ENCODE assay signal across 27 cellular contexts in genomic region chr12:113854385-113855136, GRCh38.
A peak's percentile ranks its signal among the peaks of the same experiment; 100 is the strongest.
DNase-seq lines count a peak whose midpoint lies in the region; ATAC-seq, FAIRE-seq and TF ChIP-seq lines count a peak whose summit lies in the region.
"Had no signal": no experiment of that assay in that cellular context is flagged by ENCODE, and none has a peak within 500 bp of the region (broad histone marks: within the 10 kb centered on the region; RNA-seq: fewer than 3 reads in every experiment).

No MANE protein-coding gene starts in this region.

- CTCF ChIA-PET in activated CD8-positive, alpha-beta memory T cell treated with anti-CD3 and anti-CD28 coated beads, Interleukin-2, amount 10 ng/mL, durations not matched to agents 7 days and 5 days (lab: Charles Lee): no interaction called here

- no peak overlapping the region for H3K27ac ChIP-seq in pancreas
- H3K27ac ChIP-seq: adrenal gland, BLaER1, body of pancreas, KMS-11, suprapubic skin had no signal

- WGBS in pancreas, 2 donors: 84 to 87% methylated on average over 17 of the region's 17 CpGs

- no peak for FAIRE-seq in pancreas (lab: Jason Lieb, UNC)
- FAIRE-seq: GM18507, HTR-8/SVneo had no signal

- H3K9me3 Mint-ChIP-seq in activated CD8-positive, alpha-beta memory T cell treated with anti-CD3 and anti-CD28 coated beads, Interleukin-2, amount 10 ng/mL, durations not matched to agents 7 days and 5 days (ENCODE audit: low read depth): no peaks in the 10 kb centered on the region
- H3K9me3 Mint-ChIP-seq: stimulated activated memory B cell treated with anti-CD40 and anti-IgM and Interleukin-4, amounts not matched to agents 10 μg/mL and 1 μg/mL and 100 μg/mL, for 72 hours had no signal

- no peak overlapping the region for H3K4me3 ChIP-seq in pancreas
- H3K4me3 ChIP-seq: adrenal gland, BLaER1, body of pancreas, suprapubic skin had no signal

- ATAC-seq in Right ventricle myocardium inferior (peak; percentile 65), Right ventricle myocardium superior (ENCODE audit: poor library complexity) (peak; percentile 77), pancreas (peak in 3 of 4 donors; percentile 36 to 72 (median 67))
- no peak for ATAC-seq in activated CD8-positive, alpha-beta memory T cell treated with anti-CD3 and anti-CD28 coated beads, Interleukin-2, amount 10 ng/mL, durations not matched to agents 7 days and 5 days
- ATAC-seq: activated CD4-positive, alpha-beta T cell treated with anti-CD3 and anti-CD28 coated beads for 36 hours; body of pancreas; stimulated activated memory B cell treated with anti-CD40 and anti-IgM and Interleukin-4, amounts not matched to agents 10 μg/mL and 1 μg/mL and 100 μg/mL, for 72 hours had no signal

- no peak overlapping the region for H3K27ac Mint-ChIP-seq in activated CD8-positive, alpha-beta memory T cell treated with anti-CD3 and anti-CD28 coated beads, Interleukin-2, amount 10 ng/mL, durations not matched to agents 7 days and 5 days
- H3K27ac Mint-ChIP-seq: activated CD4-positive, alpha-beta T cell treated with anti-CD3 and anti-CD28 coated beads for 36 hours; progenitor cell of endocrine pancreas; stimulated activated memory B cell treated with anti-CD40 and anti-IgM and Interleukin-4, amounts not matched to agents 10 μg/mL and 1 μg/mL and 100 μg/mL, for 72 hours had no signal

- no peaks in the 10 kb centered on the region for H3K4me1 Mint-ChIP-seq in activated CD8-positive, alpha-beta memory T cell treated with anti-CD3 and anti-CD28 coated beads, Interleukin-2, amount 10 ng/mL, durations not matched to agents 7 days and 5 days
- H3K4me1 Mint-ChIP-seq: activated CD4-positive, alpha-beta T cell treated with anti-CD3 and anti-CD28 coated beads for 36 hours; stimulated activated memory B cell treated with anti-CD40 and anti-IgM and Interleukin-4, amounts not matched to agents 10 μg/mL and 1 μg/mL and 100 μg/mL, for 72 hours had no signal

- intact Hi-C loops in Right ventricle myocardium inferior (cut with DNase I) (no loop called here), cardiac septum (cut with DNase I) (no loop called here), Right ventricle myocardium superior (cut with DNase I) (no loop called here), pancreas (cut with DNase I) (no loop called here)

- no peaks in the 10 kb centered on the region for H3K27me3 ChIP-seq in pancreas
- H3K27me3 ChIP-seq: adrenal gland, BLaER1, body of pancreas, suprapubic skin had no signal

- H3K36me3 Mint-ChIP-seq in activated CD8-positive, alpha-beta memory T cell treated with anti-CD3 and anti-CD28 coated beads, Interleukin-2, amount 10 ng/mL, durations not matched to agents 7 days and 5 days: no peaks in the 10 kb centered on the region

- H3K4me3 Mint-ChIP-seq in activated CD8-positive, alpha-beta memory T cell treated with anti-CD3 and anti-CD28 coated beads, Interleukin-2, amount 10 ng/mL, durations not matched to agents 7 days and 5 days: no peak overlapping the region
- H3K4me3 Mint-ChIP-seq: activated CD4-positive, alpha-beta T cell treated with anti-CD3 and anti-CD28 coated beads for 36 hours; stimulated activated memory B cell treated with anti-CD40 and anti-IgM and Interleukin-4, amounts not matched to agents 10 μg/mL and 1 μg/mL and 100 μg/mL, for 72 hours had no signal

- H3K36me3 ChIP-seq in pancreas: peaks cover 0 to 23% (median 4%) of the 10 kb centered on the region in 3 donors

- DNase-seq in Right ventricle myocardium inferior (ENCODE audit: missing footprints) (peak; percentile 80), cardiac septum (ENCODE audit: low spot score) (no peak), NCI-H2227 (lab: John Stamatoyannopoulos, UW; ENCODE audit: unreplicated experiment) (peak; percentile 67), Right ventricle myocardium superior (peak; percentile 67), pancreas (no peak), NCI-H345 treated with DMSO at 0.1 percent for 48 hours (lab: John Stamatoyannopoulos, UW; ENCODE audit: unreplicated experiment) (no peak)
- DNase-seq in activated CD8-positive, alpha-beta memory T cell treated with anti-CD3 and anti-CD28 coated beads, Interleukin-2, amount 10 ng/mL, durations not matched to agents 7 days and 5 days: no peak
- DNase-seq in central memory CD4-positive, alpha-beta T cell: no peak
- DNase-seq: ACHN; activated CD4-positive, alpha-beta T cell treated with anti-CD3 and anti-CD28 coated beads for 36 hours; activated CD8-positive, alpha-beta memory T cell treated with anti-CD3 and anti-CD28 coated beads for 24 hours; activated gamma-delta T cell; activated T-cell treated with anti-CD3 and anti-CD28 coated beads, Interleukin-2, amount 50 U/mL, for 1 hour; Caco-2; MM.1S; NCI-H446; SIG-M5; stimulated activated CD4-positive, alpha-beta T cell treated with anti-CD3 and anti-CD28 coated beads, Interleukin-4, amount 100 ng/mL, for 4 hours had no signal

- no peaks in the 10 kb centered on the region for H3K4me1 ChIP-seq in pancreas
- H3K4me1 ChIP-seq: body of pancreas, Caco-2 had no signal

- no peak for TF ChIP-seq CTCF in pancreas (IDR thresholded peaks at IDR 0.05)

- no peaks in the 10 kb centered on the region for H3K27me3 Mint-ChIP-seq in activated CD8-positive, alpha-beta memory T cell treated with anti-CD3 and anti-CD28 coated beads, Interleukin-2, amount 10 ng/mL, durations not matched to agents 7 days and 5 days
- H3K27me3 Mint-ChIP-seq: activated CD4-positive, alpha-beta T cell treated with anti-CD3 and anti-CD28 coated beads for 36 hours; progenitor cell of endocrine pancreas; stimulated activated memory B cell treated with anti-CD40 and anti-IgM and Interleukin-4, amounts not matched to agents 10 μg/mL and 1 μg/mL and 100 μg/mL, for 72 hours had no signal

- no peaks in the 10 kb centered on the region for H3K9me3 ChIP-seq in pancreas
- H3K9me3 ChIP-seq: adrenal gland, BLaER1, body of pancreas, Caco-2, suprapubic skin had no signal

Comparison
In these comparisons a context has a peak if more than half of its experiments do, and no peak if none do; other contexts are left out.
1. DNase-seq: peak in Right ventricle myocardium inferior (single experiment), NCI-H2227 (single experiment) and Right ventricle myocardium superior (single experiment); none in cardiac septum (single experiment), pancreas (0 of 6), activated CD8-positive, alpha-beta memory T cell treated with anti-CD3 and anti-CD28 coated beads, Interleukin-2, amount 10 ng/mL, durations not matched to agents 7 days and 5 days (single experiment), NCI-H345 treated with DMSO at 0.1 percent for 48 hours (single experiment) and central memory CD4-positive, alpha-beta T cell (single experiment).